ENCODE assay signal across 8 cellular contexts in the genomic region with DNA sequence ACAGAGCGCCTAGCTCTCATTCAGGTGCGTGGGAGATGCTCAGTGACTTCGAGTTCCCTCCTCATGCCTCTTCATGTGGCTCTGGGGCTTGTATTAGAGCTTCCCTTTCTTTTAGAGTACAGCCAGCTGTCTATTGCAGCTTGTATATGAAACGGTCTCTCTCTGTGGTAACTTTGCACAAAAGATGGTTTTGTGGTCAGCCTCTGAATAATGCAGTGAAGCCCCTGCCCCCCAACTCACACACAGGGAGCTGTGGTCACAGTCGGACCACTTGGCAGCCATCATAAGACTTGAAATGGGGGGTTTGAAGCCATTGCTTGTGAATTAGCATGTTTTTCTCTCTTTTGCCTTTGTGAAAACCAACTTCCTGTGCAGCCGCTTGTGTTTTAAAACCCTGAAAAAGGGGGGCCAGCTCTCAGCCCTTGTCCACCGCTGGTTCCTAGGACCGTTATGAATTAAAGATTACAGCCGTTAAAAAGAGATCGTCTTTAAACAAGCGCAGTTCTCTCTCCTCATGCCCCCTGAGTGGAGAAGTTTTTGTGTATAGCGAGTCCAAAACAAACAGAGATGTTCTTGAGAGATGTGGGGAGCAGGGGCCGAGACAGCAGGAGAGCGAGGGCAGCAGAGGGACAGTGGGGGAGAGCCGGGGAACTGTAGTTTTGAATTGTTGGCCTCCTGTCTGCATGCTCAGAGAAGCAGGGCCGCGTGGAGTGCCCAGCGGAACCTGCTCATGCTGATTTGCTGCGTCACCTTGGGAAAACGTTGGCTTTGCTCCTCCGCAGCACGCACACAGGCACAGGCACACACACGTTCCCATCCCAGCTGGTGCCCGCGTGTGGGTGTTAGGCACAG.
DNase-seq lines count a peak whose midpoint lies in the region; ATAC-seq and TF ChIP-seq lines count a peak whose summit lies in the region.

No MANE protein-coding gene starts in this region.

- H3K27ac ChIP-seq in OCI-LY1 (ENCODE audit: low read depth, low read length, poor library complexity, severe bottlenecking): peak overlapping the region; percentile 97

- DNase-seq in chondrocyte (ENCODE audit: low spot score) (no peak), sciatic nerve (ENCODE audit: low spot score) (no peak), NCI-H2196 (lab: John Stamatoyannopoulos, UW; ENCODE audit: unreplicated experiment) (no peak), DMS153 (lab: John Stamatoyannopoulos, UW) (no peak), ACHN (no peak)

- no peak overlapping the region for H2AFZ ChIP-seq in OCI-LY1 (ENCODE audit: low read length)

- no peaks in the 10 kb centered on the region for H3K27me3 Mint-ChIP-seq in chondrocyte (ENCODE audit: low read depth)

- peaks cover 9% of the 10 kb centered on the region for H3F3A ChIP-seq in OCI-LY1 (ENCODE audit: insufficient read depth, low read length)

- H3K4me3 ChIP-seq in OCI-LY1 (ENCODE audit: low read depth, low read length, poor library complexity, severe bottlenecking): peak overlapping the region; percentile 2

- TF ChIP-seq CTCF in OCI-LY1 (IDR thresholded peaks at IDR 0.05; ENCODE audit: low read length) (no peak), chondrocyte (IDR thresholded peaks at IDR 0.05) (no peak)

- peak overlapping the region; percentile 38 for H3K27ac Mint-ChIP-seq in chondrocyte (ENCODE audit: unreplicated experiment)

- in situ Hi-C loops in ACHN (cut with HindIII; ENCODE audit: low pct_ligation_motif_present, low pct_unique_long_range_greater_than_20kb, low sequenced_read_pairs): no loop called here

- H3K4me1 ChIP-seq in OCI-LY1 (ENCODE audit: insufficient read depth, low read length, severe bottlenecking): peaks cover 76% of the 10 kb centered on the region

- no peaks in the 10 kb centered on the region for H3K27me3 ChIP-seq in OCI-LY1 (ENCODE audit: insufficient read depth, low read length)

- no peaks in the 10 kb centered on the region for H3K9me2 ChIP-seq in OCI-LY1 (ENCODE audit: low read depth, low read length)

- peak overlapping the region; percentile 47; the same call in 1 of the 2 replicates for H3K9ac ChIP-seq in OCI-LY1 (ENCODE audit: low read length)

- H3K79me2 ChIP-seq in OCI-LY1 (ENCODE audit: insufficient read depth, low read length): peaks cover 15% of the 10 kb centered on the region; the same call in 1 of the 2 replicates

- H3K9me3 Mint-ChIP-seq in chondrocyte (ENCODE audit: low read depth): no peaks in the 10 kb centered on the region

- H3K9me3 ChIP-seq in OCI-LY1 (ENCODE audit: low read length): no peaks in the 10 kb centered on the region

- peaks cover 45% of the 10 kb centered on the region for H3K36me3 ChIP-seq in OCI-LY1 (ENCODE audit: insufficient read depth, low read length)

- intact Hi-C loops in sciatic nerve (cut with DNase I): no loop called here

- no peaks in the 10 kb centered on the region for H4K20me1 ChIP-seq in OCI-LY1 (ENCODE audit: insufficient read depth, low read length)

- H3K4me1 Mint-ChIP-seq in chondrocyte (ENCODE audit: low read depth): peaks cover 16% of the 10 kb centered on the region

- peak; percentile 81 for ATAC-seq in GM18868 (IDR thresholded peaks at IDR 0.05; ENCODE audit: unreplicated experiment)
- ATAC-seq in HG02798 (IDR thresholded peaks at IDR 0.05; ENCODE audit: poor library complexity, unreplicated experiment): peak; percentile 87
- ATAC-seq in sciatic nerve: peak; percentile 48

- no peaks in the 10 kb centered on the region for H3K36me3 Mint-ChIP-seq in chondrocyte (ENCODE audit: low read depth)

- H3K4me2 ChIP-seq in OCI-LY1 (ENCODE audit: low read length): peak overlapping the region; percentile 44

- H3K4me3 Mint-ChIP-seq in chondrocyte (ENCODE audit: unreplicated experiment): peak overlapping the region; percentile 11
